ENCODE assay signal across 8 cellular contexts in the genomic region with DNA sequence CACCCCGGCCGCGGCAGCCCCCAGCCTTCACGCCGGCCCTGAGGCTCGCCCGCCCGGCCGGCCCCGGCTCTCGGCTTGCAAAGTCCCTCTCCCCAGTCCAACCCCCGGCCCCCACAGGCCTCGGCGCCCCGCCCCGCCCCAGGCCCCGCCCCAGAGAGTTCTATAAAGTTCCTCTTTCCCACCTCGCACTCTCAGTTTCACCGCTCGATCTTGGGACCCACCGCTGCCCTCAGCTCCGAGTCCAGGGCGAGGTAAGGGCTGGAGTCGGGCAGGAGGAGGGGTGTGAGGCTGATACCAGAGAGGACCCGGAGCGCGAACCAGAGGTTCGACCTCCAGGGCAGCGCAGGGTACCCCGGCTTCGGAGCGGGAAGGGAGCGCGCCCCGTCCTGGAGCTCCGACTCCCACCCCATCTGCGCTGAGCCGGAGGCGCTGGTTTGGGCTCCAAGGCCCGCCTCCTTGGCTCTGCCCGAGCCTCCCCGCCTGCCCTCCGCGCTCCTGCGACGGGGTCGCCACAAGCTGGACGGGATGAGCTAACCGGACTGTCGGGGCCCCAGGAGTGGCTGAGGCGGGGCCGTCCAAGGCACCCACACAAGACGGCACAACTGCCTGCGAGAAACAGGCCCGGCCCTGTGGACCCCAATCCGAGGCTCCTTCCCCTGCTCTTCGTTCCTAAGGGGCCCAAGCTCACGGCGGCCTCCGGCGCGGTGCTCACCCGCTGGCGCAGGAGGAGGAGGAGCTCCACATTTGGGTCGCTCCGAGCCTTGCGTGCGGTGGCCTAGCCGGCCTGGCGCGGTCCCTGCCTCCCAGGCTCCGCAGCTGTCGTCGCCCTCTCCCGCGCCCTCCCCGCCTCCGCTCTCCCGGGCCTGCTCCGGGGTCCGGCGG. TPM values are rescaled to one million over a fixed set of nuclear protein-coding genes. Genes with fewer than 3 reads are reported as not detected.
DNase-seq lines count a peak whose midpoint lies in the region; TF ChIP-seq lines count a peak whose summit lies in the region.

A gene (plus strand): TSS at position 194 of the 882 bp plus-strand sequence. CDS start 1,401 bp downstream, outside the sequence.

- H3K79me1 ChIP-seq in H9 (ENCODE audit: insufficient read depth, low read depth, low read length, poor library complexity, severe bottlenecking) = no peaks in the 10 kb centered on the region

- H3K14ac ChIP-seq in H9 (ENCODE audit: insufficient read depth, low read length) = no peak within 1 kb of the TSS; the same call in 1 of the 2 replicates

- no peaks in the 10 kb centered on the region; a peak in 1 of 7 replicates for H3K36me3 Mint-ChIP-seq in H9 (ENCODE audit: insufficient read depth in 1 of 3, low read depth in 3 of 3)

- no peak within 1 kb of the TSS for H4K8ac ChIP-seq in H9 (replicated peaks; ENCODE audit: insufficient read length, low read depth, low read length)

- no peak within 1 kb of the TSS for H3K56ac ChIP-seq in H9 (ENCODE audit: insufficient read length, low read depth, low read length)

- no peak within 1 kb of the TSS for H3K27ac Mint-ChIP-seq in H9

- H3K23me2 ChIP-seq in H9 (ENCODE audit: insufficient read length, low read depth, low read length, poor library complexity, severe bottlenecking) = peaks cover 20% of the 10 kb centered on the region

- no peak within 1 kb of the TSS for H2BK12ac ChIP-seq in H9 (ENCODE audit: insufficient read length, low read depth, low read length)

- no peak within 1 kb of the TSS for H3T11ph ChIP-seq in H9 (ENCODE audit: low read length)

- no peak within 1 kb of the TSS for H4K5ac ChIP-seq in H9 (ENCODE audit: insufficient read length, low read depth, low read length)

- no peak within 1 kb of the TSS for H2BK20ac ChIP-seq in H9 (ENCODE audit: low read depth, low read length, poor library complexity, severe bottlenecking)

- no peaks in the 10 kb centered on the region for H4K20me1 ChIP-seq in H9 (ENCODE audit: control insufficient read depth, insufficient read depth, insufficient read length)

- H3K9ac ChIP-seq in H9 (ENCODE audit: extremely low read depth, insufficient read length, low read length) (no peak within 1 kb of the TSS), mucosa of rectum (ENCODE audit: low read depth in 1 of 2, low read length in 2 of 2) (peak within 1 kb of the TSS; percentile 40 to 49)

- peaks cover 3 to 4% of the 10 kb centered on the region in 2 experiments; a peak in 4 of 5 replicates for H3K9me3 Mint-ChIP-seq in H9

- H2BK15ac ChIP-seq in H9 (ENCODE audit: low read depth, low read length) = no peak within 1 kb of the TSS

- H4K91ac ChIP-seq in H9 (ENCODE audit: insufficient read length, low read depth, low read length) = no peak within 1 kb of the TSS

- H3K36me3 ChIP-seq in mucosa of rectum (ENCODE audit: control insufficient read depth in 2 of 2, insufficient read depth in 2 of 2, low read length in 2 of 2) (no peaks in the 10 kb centered on the region), BE2C (no peaks in the 10 kb centered on the region)

- H3K4me1 ChIP-seq in H9 (ENCODE audit: insufficient read depth, low read length) = no peaks in the 10 kb centered on the region
- H3K4me1 ChIP-seq in mucosa of rectum (ENCODE audit: control insufficient read depth in 2 of 2, insufficient read depth in 2 of 2, low read length in 2 of 2) = peaks cover 2 to 3% of the 10 kb centered on the region in 2 donors
- no peaks in the 10 kb centered on the region for H3K4me1 ChIP-seq in BE2C

- H2AFZ ChIP-seq in H9 (ENCODE audit: low read length) = no peak within 1 kb of the TSS

- H3K27me3 Mint-ChIP-seq in H9 (ENCODE audit: low read depth) = peaks cover 93% of the 10 kb centered on the region

- no peaks in the 10 kb centered on the region for H3K9me3 ChIP-seq in H9 (ENCODE audit: control insufficient read depth, low read depth, low read length)
- H3K9me3 ChIP-seq in mucosa of rectum (ENCODE audit: control insufficient read depth in 2 of 2, low read length in 2 of 2) = no peaks in the 10 kb centered on the region
- no peaks in the 10 kb centered on the region for H3K9me3 ChIP-seq in BE2C

- no peak within 1 kb of the TSS for H3K23ac ChIP-seq in H9 (ENCODE audit: insufficient read length, low read depth, low read length)

- no peak within 1 kb of the TSS for H3K4ac ChIP-seq in H9 (ENCODE audit: low read depth, low read length)

- H3K18ac ChIP-seq in H9 (ENCODE audit: insufficient read length, low read depth, low read length) = no peak within 1 kb of the TSS

- no peak within 1 kb of the TSS for H2AK5ac ChIP-seq in H9 (ENCODE audit: insufficient read length, low read length)

- H2BK5ac ChIP-seq in H9 (ENCODE audit: insufficient read length, low read length) = no peak within 1 kb of the TSS

- H3K27me3 ChIP-seq in H9 (ENCODE audit: insufficient read depth, low read length) = peaks cover 33% of the 10 kb centered on the region; the same call in 1 of the 2 replicates
- H3K27me3 ChIP-seq in mucosa of rectum (ENCODE audit: control insufficient read depth in 2 of 2, insufficient read depth in 2 of 2, low read length in 2 of 2) = peaks cover 31 to 42% of the 10 kb centered on the region in 2 donors
- H3K27me3 ChIP-seq in BE2C = peaks cover 87% of the 10 kb centered on the region

- H3K27ac ChIP-seq in H9 (ENCODE audit: insufficient read length, low read depth, low read length) (no peak within 1 kb of the TSS), mucosa of rectum (ENCODE audit: low read depth in 2 of 2, low read length in 2 of 2) (peak within 1 kb of the TSS; percentile 26 to 75)

- intact Hi-C loops in T-helper 2 cell treated with Interferon-gamma antibody and Interleukin-4, amounts not matched to agents 100 ng/mL and 5 ng/mL, for 36 hours (cut with micrococcal nuclease) = loop anchor here (1.0 to 10.0 kb wide), 9 partner anchors 8 to 1003 kb away; a partner anchor contains a TSS

- H3K4me3 Mint-ChIP-seq in H9 = peak within 1 kb of the TSS; percentile 63 to 89

- peaks cover 6 to 11% of the 10 kb centered on the region in 2 experiments for H3K4me1 Mint-ChIP-seq in H9

- no peak within 1 kb of the TSS for H2BK120ac ChIP-seq in H9 (ENCODE audit: low read depth, low read length, poor library complexity, severe bottlenecking)

- DNase-seq in GM10266 (ENCODE audit: extremely low spot score) (peak; percentile 96), H9 (peak; percentile 72), choroid plexus epithelial cell (ENCODE audit: low read depth) (no peak), BE2C (no peak), NCI-H526 treated with DMSO at 0.1 percent for 48 hours (lab: John Stamatoyannopoulos, UW) (no peak)
- DNase-seq in stimulated activated naive CD4-positive, alpha-beta T cell treated with Interleukin-2 at 50 U/mL for 16 hours (lab: John Stamatoyannopoulos, UW) = peak; percentile 76

- H3K4me2 ChIP-seq in H9 (ENCODE audit: insufficient read depth, insufficient read length, low read length) = peak within 1 kb of the TSS; percentile 67

- H3K4me3 ChIP-seq in choroid plexus epithelial cell (ENCODE audit: low read depth, low read length) = peak within 1 kb of the TSS; percentile 28
- peak within 1 kb of the TSS; percentile 62 to 67 for H3K4me3 ChIP-seq in mucosa of rectum (ENCODE audit: low read length in 2 of 2)
- no peak within 1 kb of the TSS for H3K4me3 ChIP-seq in BE2C (ENCODE audit: low read depth, low read length)

- TF ChIP-seq CTCF in GM10266 (IDR thresholded peaks at IDR 0.05; ENCODE audit: control insufficient read depth, insufficient read depth, low read depth, missing control alignments) (no peak), H9 (conservative IDR thresholded peaks at IDR 0.05) (no peak), choroid plexus epithelial cell (conservative IDR thresholded peaks at IDR 0.05; ENCODE audit: low read depth, low read length) (no peak), BE2C (IDR thresholded peaks at IDR 0.05; ENCODE audit: low read depth, low read length) (no peak)

- H3K79me2 ChIP-seq in H9 (ENCODE audit: insufficient read depth, low read length) = no peaks in the 10 kb centered on the region

- WGBS in H9 (ENCODE audit: extremely low coverage, insufficient read length, low lambda C conversion rate) = no CpG with 5 or more reads among the region's 82 CpGs

RNA-seq across cellular contexts. Expression of the gene that starts here (rescaled TPM):
- total RNA-seq in H9 (2021) = 0.31 and 0.68 TPM in 2 replicates
- total RNA-seq in T-helper 2 cell treated with Interferon-gamma antibody and Interleukin-4, amounts not matched to agents 100 ng/mL and 5 ng/mL, for 36 hours = 177 and 182 TPM in 2 replicates
- not detected for polyA plus RNA-seq in BE2C (2012; ENCODE audit: insufficient read depth, insufficient read length, low read depth)

Comparison
In these comparisons a context has a peak if more than half of its experiments do, and no peak if none do; other contexts are left out.
1. RNA of the gene that starts here (total RNA-seq): 177 to 182 TPM in T-helper 2 cell treated with Interferon-gamma antibody and Interleukin-4, amounts not matched to agents 100 ng/mL and 5 ng/mL, for 36 hours; 0.31 to 0.68 TPM in H9; every median in the first group is over 100 times any median in the second.
2. Peak in DNase-seq and H3K4me2 ChIP-seq in H9; RNA of the gene not detected or under 1 TPM.
3. DNase-seq: peak in GM10266 (single experiment) and stimulated activated naive CD4-positive, alpha-beta T cell treated with Interleukin-2 at 50 U/mL for 16 hours (single experiment); none in choroid plexus epithelial cell (single experiment), BE2C (single experiment) and NCI-H526 treated with DMSO at 0.1 percent for 48 hours (single experiment).